8 cellular contexts compared by ENCODE assay signal in genomic region chr7:38398725-38399321, GRCh38.
A peak's percentile ranks its signal among the peaks of the same experiment; 100 is the strongest.
DNase-seq lines count a peak whose midpoint lies in the region; ATAC-seq and TF ChIP-seq lines count a peak whose summit lies in the region.

No MANE protein-coding gene starts in this region.

- no peak overlapping the region for H2AFZ ChIP-seq in neural progenitor cell (replicated peaks)

- peaks cover 0 to 4% (median 2%) of the 10 kb centered on the region in 4 donors for H3K4me1 ChIP-seq in esophagus muscularis mucosa
- H3K4me1 ChIP-seq in neural progenitor cell = no peaks in the 10 kb centered on the region
- no peaks in the 10 kb centered on the region for H3K4me1 ChIP-seq in suprapubic skin

- WGBS in esophagus muscularis mucosa = 6% methylated on average over 9 of the region's 9 CpGs
- 4% methylated on average over 9 of the region's 9 CpGs for WGBS in suprapubic skin

- H3K4me3 ChIP-seq in esophagus muscularis mucosa (no peak overlapping the region), neural progenitor cell (no peak overlapping the region), suprapubic skin (no peak overlapping the region)

- in situ Hi-C loops in G401 (cut with HindIII; ENCODE audit: low sequenced_read_pairs) = no loop called here

- no peaks in the 10 kb centered on the region for H3K79me2 ChIP-seq in neural progenitor cell (ENCODE audit: low read depth)

- H3K9me3 ChIP-seq in esophagus muscularis mucosa = peaks cover 0 to 2% (median 0%) of the 10 kb centered on the region in 4 donors
- no peaks in the 10 kb centered on the region for H3K9me3 ChIP-seq in neural progenitor cell (ENCODE audit: low read depth)
- no peaks in the 10 kb centered on the region for H3K9me3 ChIP-seq in suprapubic skin

- intact Hi-C loops in esophagus muscularis mucosa (cut with DNase I) = loop anchor here (5.0 to 10.0 kb wide), 2 partner anchors 258 to 346 kb away; no protein-coding TSS in a partner anchor

- no peak overlapping the region for H3K4me3 Mint-ChIP-seq in HFFc6
- no peak overlapping the region for H3K4me3 Mint-ChIP-seq in neural progenitor cell

- H3K4me1 Mint-ChIP-seq in HFFc6 (ENCODE audit: low read depth) (no peaks in the 10 kb centered on the region; the same call in 1 of the 2 replicates), neural progenitor cell (no peaks in the 10 kb centered on the region)

- H3K36me3 Mint-ChIP-seq in HFFc6 (ENCODE audit: low read depth) (no peaks in the 10 kb centered on the region), neural progenitor cell (peaks cover 8% of the 10 kb centered on the region)

- no peaks in the 10 kb centered on the region; the same call in 1 of the 2 replicates for H3K27me3 Mint-ChIP-seq in HFFc6 (ENCODE audit: insufficient read depth)
- peaks cover 2% of the 10 kb centered on the region for H3K27me3 Mint-ChIP-seq in neural progenitor cell (ENCODE audit: insufficient read depth, low read depth)

- TF ChIP-seq CTCF in HFFc6 (IDR thresholded peaks at IDR 0.05) = peak; percentile 95
- TF ChIP-seq CTCF in esophagus muscularis mucosa (IDR thresholded peaks at IDR 0.05) = peak; percentile 71 to 88 (median 76)
- TF ChIP-seq CTCF in neural progenitor cell (IDR thresholded peaks at IDR 0.05) = peak; percentile 83
- TF ChIP-seq CTCF in suprapubic skin (IDR thresholded peaks at IDR 0.05) = peak; percentile 67 to 84

- H3K9ac ChIP-seq in neural progenitor cell = no peak overlapping the region

- H3F3A ChIP-seq in neural progenitor cell (ENCODE audit: low read depth) = no peaks in the 10 kb centered on the region

- H3K27ac Mint-ChIP-seq in HFFc6 (no peak overlapping the region), neural progenitor cell (no peak overlapping the region)

- H3K27ac ChIP-seq in esophagus muscularis mucosa (replicated peaks in 1 of 4) (no peak overlapping the region), neural progenitor cell (no peak overlapping the region), suprapubic skin (no peak overlapping the region)

- TF ChIP-seq POLR2A in esophagus muscularis mucosa (IDR thresholded peaks at IDR 0.05; ENCODE audit: low read depth) = no peak
- no peak for TF ChIP-seq POLR2A in suprapubic skin (IDR thresholded peaks at IDR 0.05)

- H3K9me3 Mint-ChIP-seq in HFFc6 (no peaks in the 10 kb centered on the region), neural progenitor cell (peaks cover 4% of the 10 kb centered on the region)

- peak; percentile 69 for DNase-seq in G401 (ENCODE audit: low spot score)
- DNase-seq in HFFc6 = peak; percentile 10
- DNase-seq in NCI-H460 (ENCODE audit: extremely low read depth, low read depth) = peak; percentile 38
- peak; percentile 6 to 16 for DNase-seq in activated CD8-positive, alpha-beta memory T cell treated with anti-CD3 and anti-CD28 coated beads for 4 hours (ENCODE audit: low read depth in 2 of 2)
- no peak for DNase-seq in esophagus muscularis mucosa (ENCODE audit: extremely low spot score)
- peak; percentile 74 for DNase-seq in neural progenitor cell (ENCODE audit: low spot score)
- DNase-seq in suprapubic skin (ENCODE audit: low spot score in 2 of 2) = no peak

- H3K36me3 ChIP-seq in esophagus muscularis mucosa (no peaks in the 10 kb centered on the region), neural progenitor cell (no peaks in the 10 kb centered on the region), suprapubic skin (no peaks in the 10 kb centered on the region)

- H3K27me3 ChIP-seq in esophagus muscularis mucosa (no peaks in the 10 kb centered on the region), neural progenitor cell (no peaks in the 10 kb centered on the region), suprapubic skin (no peaks in the 10 kb centered on the region)

- H4K20me1 ChIP-seq in neural progenitor cell (ENCODE audit: low read depth) = no peaks in the 10 kb centered on the region

- H3K4me2 ChIP-seq in neural progenitor cell = no peak overlapping the region

- ATAC-seq in HG03439 (IDR thresholded peaks at IDR 0.05; ENCODE audit: unreplicated experiment) = no peak

- no peak for TF ChIP-seq EP300 in esophagus muscularis mucosa (IDR thresholded peaks at IDR 0.05)
- no peak for TF ChIP-seq EP300 in suprapubic skin (IDR thresholded peaks at IDR 0.05)

Comparison
In these comparisons a context has a peak if more than half of its experiments do, and no peak if none do; other contexts are left out.
1. DNase-seq: peak in G401 (single experiment), HFFc6 (single experiment), NCI-H460 (single experiment), activated CD8-positive, alpha-beta memory T cell treated with anti-CD3 and anti-CD28 coated beads for 4 hours (2 of 2) and neural progenitor cell (single experiment); none in esophagus muscularis mucosa (single experiment) and suprapubic skin (0 of 2).
2. Peak in every context shown above with its lines, with median percentiles within 50 percentile points of each other: CTCF ChIP-seq.